In genomic region chr15:59918994-59919951, GRCh38 we compare ENCODE assay signal across 7 cellular contexts.
DNase-seq lines count a peak whose midpoint lies in the region; ATAC-seq lines count a peak whose summit lies in the region.

No MANE protein-coding gene starts in this region.

- peak; percentile 23 for DNase-seq in activated CD8-positive, alpha-beta memory T cell treated with anti-CD3 and anti-CD28 coated beads, Interleukin-2, amount 50 U/mL, for 4 hours
- DNase-seq in renal cortical epithelial cell (ENCODE audit: low read depth) (peak; percentile 42), DMS114 treated with DMSO at 0.1 percent for 48 hours (lab: John Stamatoyannopoulos, UW; ENCODE audit: unreplicated experiment) (no peak), NCI-H2029 (lab: John Stamatoyannopoulos, UW) (no peak), UCSD-AML1 (lab: John Stamatoyannopoulos, UW; ENCODE audit: unreplicated experiment) (no peak)

- ATAC-seq in GM19452 (IDR thresholded peaks at IDR 0.05; ENCODE audit: unreplicated experiment) (peak; percentile 89), HG03342 (IDR thresholded peaks at IDR 0.05; ENCODE audit: unreplicated experiment) (peak; percentile 79)

Comparison
In these comparisons a context has a peak if more than half of its experiments do, and no peak if none do; other contexts are left out.
1. DNase-seq: peak in activated CD8-positive, alpha-beta memory T cell treated with anti-CD3 and anti-CD28 coated beads, Interleukin-2, amount 50 U/mL, for 4 hours (single experiment) and renal cortical epithelial cell (single experiment); none in DMS114 treated with DMSO at 0.1 percent for 48 hours (single experiment), NCI-H2029 (single experiment) and UCSD-AML1 (single experiment).